18 cellular contexts compared by ENCODE assay signal in the genomic region with DNA sequence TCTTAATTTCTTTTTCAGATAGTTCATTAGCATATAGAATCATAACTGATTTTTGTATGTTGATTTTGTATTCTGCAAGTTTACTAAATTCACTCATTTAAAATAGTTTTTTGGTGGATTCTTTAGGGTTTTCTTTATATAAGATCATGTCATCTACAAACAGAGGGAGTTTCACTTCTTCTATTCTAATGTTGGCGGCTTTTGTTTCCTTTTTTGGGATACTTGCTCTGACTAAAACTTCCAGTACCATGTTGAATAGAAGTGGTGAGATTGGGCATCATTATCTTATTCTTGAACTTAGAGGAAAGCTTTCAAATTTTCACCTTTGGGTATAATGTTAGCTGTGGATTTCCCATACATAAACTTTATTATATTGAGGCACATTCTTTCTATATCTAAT.
"Had no signal": no experiment of that assay in that cellular context is flagged by ENCODE, and none has a peak within 500 bp of the region (broad histone marks: within the 10 kb centered on the region; RNA-seq: fewer than 3 reads in every experiment).

No MANE protein-coding gene starts in this region.

- DNase-seq: activated CD4-positive, alpha-beta memory T cell treated with anti-CD3 and anti-CD28 coated beads for 36 hours; activated CD4-positive, alpha-beta T cell treated with anti-CD3 and anti-CD28 coated beads for 48 hours; activated effector memory CD4-positive, alpha-beta T cell treated with Interleukin-2 at 50 U/mL for 16 hours; activated naive CD4-positive, alpha-beta T cell treated with anti-CD3 and anti-CD28 coated beads for 36 hours; activated T-cell treated with anti-CD3 and anti-CD28 coated beads, Interleukin-2, amount 50 U/mL, for 72 hours; cerebellar nuclear complex; gastrocnemius medialis; hippocampal formation; kidney glomerular epithelial cell; left ventricle myocardium superior; mammary epithelial cell; natural killer cell; retina; sigmoid colon; stimulated activated CD4-positive, alpha-beta T cell treated with anti-CD3 and anti-CD28 coated beads, Interleukin-15, amount 100 ng/mL, for 24 hours; stomach; transverse colon had no signal

- ATAC-seq: activated T-cell treated with anti-CD3 and anti-CD28 coated beads, Interleukin-2, amount 50 U/mL, for 72 hours; gastrocnemius medialis; left ventricle myocardium superior; natural killer cell; stimulated activated memory B cell treated with anti-CD40 and anti-IgM and Interleukin-4, amounts not matched to agents 10 μg/mL and 1 μg/mL and 100 μg/mL, for 72 hours had no signal
